ENCODE assay signal across 8 cellular contexts in the genomic region with DNA sequence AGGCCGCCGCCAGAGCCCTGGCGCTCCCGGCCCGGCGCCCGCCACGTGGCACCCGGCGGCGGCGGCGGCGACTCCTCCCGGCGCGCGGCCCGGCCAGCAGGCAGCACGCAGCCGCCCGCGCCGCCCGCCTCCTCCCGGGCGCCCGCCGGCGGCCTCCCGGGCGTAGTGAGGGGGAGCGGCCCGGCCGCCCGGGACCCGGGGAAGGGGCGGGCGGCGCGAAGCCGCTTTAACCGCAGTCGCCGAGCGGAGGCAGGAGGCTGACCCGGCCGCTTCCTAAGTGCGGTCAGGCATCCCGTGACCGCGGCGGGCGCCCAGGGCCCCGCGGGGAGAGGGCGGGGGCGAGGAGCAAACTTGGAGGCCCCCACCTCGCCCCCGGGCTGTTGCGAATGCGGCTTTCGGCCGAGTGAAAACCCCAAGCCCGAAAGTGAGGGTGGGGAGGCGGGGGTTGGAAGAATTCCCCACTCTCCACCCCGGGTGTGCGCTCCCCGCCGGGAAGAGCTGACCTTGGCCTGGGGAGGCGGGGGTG. TPM values are rescaled to one million over a fixed set of nuclear protein-coding genes. Genes with fewer than 3 reads are reported as not detected.
DNase-seq lines count a peak whose midpoint lies in the region; ATAC-seq, FAIRE-seq and TF ChIP-seq lines count a peak whose summit lies in the region.

No MANE protein-coding gene starts in this region.

- H2AFZ ChIP-seq in PC-9 (no peak overlapping the region), trophoblast cell (ENCODE audit: insufficient read depth, low read length, poor library complexity) (no peak overlapping the region)

- peaks cover 0 to 9% of the 10 kb centered on the region in 2 donors for H3K36me3 Mint-ChIP-seq in activated naive CD4-positive, alpha-beta T cell treated with anti-CD3 and anti-CD28 coated beads, Interleukin-2, amount 50 U/mL, for 72 hours

- H3K4me1 ChIP-seq in A549 (peaks cover 54% of the 10 kb centered on the region), PC-9 (replicated peaks; ENCODE audit: insufficient read depth) (peaks cover 60% of the 10 kb centered on the region), trophoblast cell (ENCODE audit: control insufficient read depth in 1 of 2, insufficient read depth in 2 of 2, low read length in 2 of 2) (peaks cover 29 to 36% of the 10 kb centered on the region in 2 experiments)

- peak overlapping the region; percentile 77 for H3K4ac ChIP-seq in trophoblast cell (ENCODE audit: low read depth, low read length)

- peak; percentile 5 to 19 for ATAC-seq in A549
- peak; percentile 14 for ATAC-seq in GM18520 (IDR thresholded peaks at IDR 0.05; ENCODE audit: unreplicated experiment)
- ATAC-seq in HG03064 (IDR thresholded peaks at IDR 0.05; ENCODE audit: low read depth, unreplicated experiment), result peak; percentile 10
- peak; percentile 30 to 53 for ATAC-seq in activated naive CD4-positive, alpha-beta T cell treated with anti-CD3 and anti-CD28 coated beads, Interleukin-2, amount 50 U/mL, for 72 hours
- ATAC-seq in GM18861 (IDR thresholded peaks at IDR 0.05; ENCODE audit: unreplicated experiment), result no peak

- no peak for TF ChIP-seq RAD21 in A549 (conservative IDR thresholded peaks at IDR 0.05 in 1 of 2, IDR thresholded peaks at IDR 0.05 in 1 of 2)

- peak overlapping the region; percentile 84 for H4K8ac ChIP-seq in trophoblast cell (ENCODE audit: low read depth, low read length)

- peaks cover 71% of the 10 kb centered on the region for H3F3A ChIP-seq in PC-9 (ENCODE audit: insufficient read depth, low read depth)

- POLR2A ChIA-PET in A549 (lab: Yijun Ruan, JAX) (interaction anchor here (0.6 to 6.3 kb wide), 16 partner anchors 10 to 353 kb away, joined by 3 to 48 read pairs (median 6); no protein-coding TSS in a partner anchor), PC-9 (lab: Charles Lee; ENCODE audit: unreplicated experiment) (interaction anchor here (0.6 to 4.4 kb wide), 21 partner anchors 24 to 444 kb away, joined by 3 to 27 read pairs (median 4); no protein-coding TSS in a partner anchor)

- peak overlapping the region; percentile 63 for H3K18ac ChIP-seq in trophoblast cell (ENCODE audit: low read length)

- peak overlapping the region; percentile 95 for H4K91ac ChIP-seq in trophoblast cell (ENCODE audit: low read depth, low read length)

- no peak for TF ChIP-seq CTCF in A549 (IDR thresholded peaks at IDR 0.05)
- TF ChIP-seq CTCF in PC-9 (conservative IDR thresholded peaks at IDR 0.05), result no peak

- peak overlapping the region; percentile 51 for H3K4me3 ChIP-seq in A549
- H3K4me3 ChIP-seq in PC-9, result peak overlapping the region; percentile 40; the same call in 1 of the 2 replicates
- peak overlapping the region; percentile 21 for H3K4me3 ChIP-seq in trophoblast cell (ENCODE audit: low read depth, low read length)

- H2BK12ac ChIP-seq in trophoblast cell (ENCODE audit: low read length), result peak overlapping the region; percentile 74

- H4K12ac ChIP-seq in trophoblast cell (ENCODE audit: low read depth, low read length), result no peak overlapping the region

- CTCF ChIA-PET in A549 (lab: Yijun Ruan, JAX), result interaction anchor here (0.9 to 11.4 kb wide), 5 partner anchors 60 to 353 kb away, joined by 3 to 116 read pairs (median 4); no protein-coding TSS in a partner anchor
- CTCF ChIA-PET in PC-9 (lab: Charles Lee), result interaction anchor here (0.6 to 1.0 kb wide), 4 partner anchors 98 to 257 kb away, joined by 3 to 10 read pairs (median 4); no protein-coding TSS in a partner anchor

- H3K79me2 ChIP-seq in PC-9 (ENCODE audit: low read depth), result peaks cover 39% of the 10 kb centered on the region
- peaks cover 17% of the 10 kb centered on the region for H3K79me2 ChIP-seq in trophoblast cell (ENCODE audit: control insufficient read depth, insufficient read depth, low read length, poor library complexity)

- no peak overlapping the region for H3K27ac Mint-ChIP-seq in activated naive CD4-positive, alpha-beta T cell treated with anti-CD3 and anti-CD28 coated beads, Interleukin-2, amount 50 U/mL, for 72 hours

- no peak overlapping the region for H2AK5ac ChIP-seq in trophoblast cell (ENCODE audit: low read length)

- no peaks in the 10 kb centered on the region for H3K27me3 ChIP-seq in PC-9 (ENCODE audit: insufficient read depth, low read depth)
- no peaks in the 10 kb centered on the region for H3K27me3 ChIP-seq in trophoblast cell (ENCODE audit: insufficient read depth, low read length)

- BruUV-seq in PC-9 (replicated peaks; lab: Mats Ljungman, UMichigan), result no TSS peak

- H3K36me3 ChIP-seq in PC-9 (ENCODE audit: low read depth) (peaks cover 24% of the 10 kb centered on the region), trophoblast cell (ENCODE audit: control insufficient read depth in 1 of 2, insufficient read depth in 2 of 2, low read length in 2 of 2) (peaks cover 6 to 7% of the 10 kb centered on the region in 2 experiments)

- no peaks in the 10 kb centered on the region for H3K9me3 ChIP-seq in A549
- no peaks in the 10 kb centered on the region for H3K9me3 ChIP-seq in PC-9 (ENCODE audit: insufficient read depth, low read depth)
- H3K9me3 ChIP-seq in trophoblast cell (ENCODE audit: insufficient read depth, low read depth, low read length), result no peaks in the 10 kb centered on the region

- H3K79me1 ChIP-seq in trophoblast cell (ENCODE audit: low read length), result peaks cover 41% of the 10 kb centered on the region

- no CpG with 5 or more reads among the region's 71 CpGs for WGBS in A549 (ENCODE audit: missing lambda C conversion rate)
- WGBS in trophoblast cell (ENCODE audit: extremely low coverage, insufficient coverage, insufficient read length), result no CpG with 5 or more reads among the region's 71 CpGs

- H3K9me2 ChIP-seq in PC-9 (ENCODE audit: insufficient read depth), result no peaks in the 10 kb centered on the region

- H3K23ac ChIP-seq in trophoblast cell (ENCODE audit: low read length), result no peak overlapping the region

- peaks cover 8% of the 10 kb centered on the region; the same call in 1 of the 2 replicates for H4K20me1 ChIP-seq in PC-9 (ENCODE audit: insufficient read depth)

- H3K27ac ChIP-seq in A549 (peak overlapping the region; percentile 99), PC-9 (peak overlapping the region; percentile 88), trophoblast cell (ENCODE audit: low read depth, low read length) (peak overlapping the region; percentile 96)

- H3K9ac ChIP-seq in trophoblast cell (ENCODE audit: low read length), result no peak overlapping the region

- DNase-seq in A549 (ENCODE audit: low read depth in 1 of 2, low spot score in 1 of 2) (no peak), PC-9 (peak in 1 of 2 experiments; percentile 95), cardiac septum (ENCODE audit: low spot score) (peak; percentile 88), trophoblast cell (peak; percentile 67 to 69)
- peak; percentile 38 to 85 for DNase-seq in activated naive CD4-positive, alpha-beta T cell treated with anti-CD3 and anti-CD28 coated beads, Interleukin-2, amount 50 U/mL, for 72 hours (ENCODE audit: low spot score in 2 of 2)

- H3K9me3 Mint-ChIP-seq in activated naive CD4-positive, alpha-beta T cell treated with anti-CD3 and anti-CD28 coated beads, Interleukin-2, amount 50 U/mL, for 72 hours, result no peaks in the 10 kb centered on the region

- H3K14ac ChIP-seq in trophoblast cell (ENCODE audit: low read length), result peak overlapping the region; percentile 60

- H2BK120ac ChIP-seq in trophoblast cell (ENCODE audit: insufficient read depth, low read length, poor library complexity), result peak overlapping the region; percentile 69

- intact Hi-C loops in PC-9 (cut with micrococcal nuclease; ENCODE audit: unreplicated experiment) (loop anchor here (1.0 to 5.0 kb wide), 7 partner anchors 102 to 542 kb away; a partner anchor contains a TSS), cardiac septum (cut with DNase I) (loop anchor here (1.0 to 2.0 kb wide), 2 partner anchors 63 to 131 kb away; no protein-coding TSS in a partner anchor)

- TF ChIP-seq EP300 in A549 (IDR thresholded peaks at IDR 0.05), result no peak

- no peak for TF ChIP-seq POLR2A in A549 (IDR thresholded peaks at IDR 0.05; ENCODE audit: low read length)

- no peak for FAIRE-seq in A549 (lab: Jason Lieb, UNC)

- H3K4me2 ChIP-seq in A549, result peak overlapping the region; percentile 92
- peak overlapping the region; percentile 83 for H3K4me2 ChIP-seq in PC-9
- peak overlapping the region; percentile 57 for H3K4me2 ChIP-seq in trophoblast cell (ENCODE audit: low read length)

- peak overlapping the region; percentile 93 for H2BK5ac ChIP-seq in trophoblast cell (ENCODE audit: low read depth, low read length, poor library complexity)

TF ChIP-seq in A549, 52 proteins besides CTCF, POLR2A, EP300 and RAD21:
- peak; percentile 20; the same call in 1 of the 2 replicates for TF ChIP-seq TP53 (CRISPR knock-in tag; IDR thresholded peaks at IDR 0.05)
- no peak for TF ChIP-seq HOXA7 (CRISPR knock-in tag; IDR thresholded peaks at IDR 0.05)
- no peak for TF ChIP-seq MAFK (IDR thresholded peaks at IDR 0.05; ENCODE audit: partially characterized antibody)
- TF ChIP-seq, protein P1, sequence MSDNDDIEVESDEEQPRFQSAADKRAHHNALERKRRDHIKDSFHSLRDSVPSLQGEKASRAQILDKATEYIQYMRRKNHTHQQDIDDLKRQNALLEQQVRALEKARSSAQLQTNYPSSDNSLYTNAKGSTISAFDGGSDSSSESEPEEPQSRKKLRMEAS (IDR thresholded peaks at IDR 0.05), result no peak
- no peak for TF ChIP-seq HDAC2 (IDR thresholded peaks at IDR 0.05)

RNA-seq across cellular contexts. Expression of a gene that starts 1.7 kb away (rescaled TPM):
- polyA plus RNA-seq in A549 (2011; rRNA removed) (34.5 and 66.6 TPM in 2 replicates), A549 (2017; fragmentation: RNase III; extraction: RNeasy Plus Mini Kit Qiagen cat#74134 plus additional on column Dnase treatment) (6.1 to 8.5 TPM (median 8.3 TPM) in 3 replicates)
- 65.0 and 95.5 TPM in 2 replicates for polyA plus RNA-seq in A549 (2012; cell fraction: cytosol; rRNA removed)
- polyA plus RNA-seq in A549 (2012; cell fraction: nucleus; rRNA removed), result 226 and 239 TPM in 2 replicates
- 34.8 and 42.3 TPM in 2 replicates for polyA minus RNA-seq in A549 (2011; rRNA and poly(A)+ RNA removed)
- total RNA-seq in PC-9 (2021) (66.5 and 97.8 TPM in 2 replicates), cardiac septum (24.4 TPM)
- 1 to 10 TPM in 1 of 2 donors, not detected in 1; 2.5 TPM for total RNA-seq in activated naive CD4-positive, alpha-beta T cell treated with anti-CD3 and anti-CD28 coated beads, Interleukin-2, amount 50 U/mL, for 72 hours
- 62.4 and 67.6 TPM in 2 replicates for polyA plus RNA-seq in trophoblast cell (2013)

Comparison
In these comparisons a context has a peak if more than half of its experiments do, and no peak if none do; other contexts are left out.
1. DNase-seq: peak in activated naive CD4-positive, alpha-beta T cell treated with anti-CD3 and anti-CD28 coated beads, Interleukin-2, amount 50 U/mL, for 72 hours (2 of 2), cardiac septum (single experiment) and trophoblast cell (2 of 2); none in A549 (0 of 2).
2. Peak in every context shown above with its lines, with median percentiles within 50 percentile points of each other: H3K27ac ChIP-seq, H3K4me2 ChIP-seq and H3K4me3 ChIP-seq.